ENCODE assay signal across 7 cellular contexts in genomic region chr10:119209736-119210355, GRCh38. TPM values are rescaled to one million over a fixed set of nuclear protein-coding genes. Genes with fewer than 3 reads are reported as not detected.
DNase-seq lines count a peak whose midpoint lies in the region; ATAC-seq and TF ChIP-seq lines count a peak whose summit lies in the region.

No MANE protein-coding gene starts in this region.

- ATAC-seq in GM18868 (IDR thresholded peaks at IDR 0.05; ENCODE audit: unreplicated experiment) (no peak), GM21619 (IDR thresholded peaks at IDR 0.05; ENCODE audit: unreplicated experiment) (no peak)

- H3K9ac ChIP-seq in SK-N-MC (ENCODE audit: insufficient read length) (peak overlapping the region; percentile 76), skeletal muscle tissue (ENCODE audit: low read depth in 1 of 3, low read length in 3 of 3) (peak overlapping the region in 2 of 3 donors; percentile 74 to 85)

- H3K36me3 ChIP-seq in SK-N-MC (ENCODE audit: insufficient read depth, low read length) (peaks cover 4% of the 10 kb centered on the region; the same call in 1 of the 2 replicates), skeletal muscle tissue (ENCODE audit: control insufficient read depth in 3 of 3, insufficient read depth in 3 of 3, low read length in 3 of 3) (peaks cover 0 to 2% (median 0%) of the 10 kb centered on the region in 3 donors)

- no peaks in the 10 kb centered on the region for H3K9me3 ChIP-seq in SK-N-MC (ENCODE audit: low read depth, low read length)
- H3K9me3 ChIP-seq in skeletal muscle tissue (ENCODE audit: control insufficient read depth in 3 of 3, low read length in 3 of 3) = no peaks in the 10 kb centered on the region

- H3K27ac ChIP-seq in SK-N-MC = peak overlapping the region; percentile 88
- peak overlapping the region; percentile 51 for H3K27ac ChIP-seq in skeletal muscle tissue (ENCODE audit: low read depth, low read length)

- TF ChIP-seq CTCF in GM12875 (IDR thresholded peaks at IDR 0.05; ENCODE audit: borderline replicate concordance, insufficient read depth, low read depth, low read length) = no peak
- TF ChIP-seq CTCF in fibroblast of the aortic adventitia (IDR thresholded peaks at IDR 0.05; ENCODE audit: insufficient read depth, low read length) = no peak

- H3K4me3 ChIP-seq in GM12875 (ENCODE audit: low read depth, low read length) = peak overlapping the region; percentile 83
- H3K4me3 ChIP-seq in SK-N-MC = peak overlapping the region; percentile 86
- peak overlapping the region; percentile 77 for H3K4me3 ChIP-seq in fibroblast of the aortic adventitia (ENCODE audit: low read depth, low read length)
- peak overlapping the region; percentile 75 to 88 (median 87) for H3K4me3 ChIP-seq in skeletal muscle tissue (ENCODE audit: low read length in 3 of 3)

- H3K27me3 ChIP-seq in skeletal muscle tissue (ENCODE audit: control insufficient read depth in 3 of 3, insufficient read depth in 3 of 3, low read length in 3 of 3) = no peaks in the 10 kb centered on the region

- DNase-seq in SK-N-MC (ENCODE audit: low read depth, low spot score) = no peak
- peak; percentile 59 for DNase-seq in fibroblast of the aortic adventitia (ENCODE audit: low read depth)
- no peak for DNase-seq in mesenteric fat pad (ENCODE audit: low spot score)

- H3K4me1 ChIP-seq in skeletal muscle tissue (ENCODE audit: control insufficient read depth in 3 of 3, insufficient read depth in 3 of 3, low read length in 3 of 3) = peaks cover 31 to 36% (median 34%) of the 10 kb centered on the region in 3 donors

RNA-seq across cellular contexts. Expression of gene GRK5, which starts 2.5 kb away (rescaled TPM):
- total RNA-seq in fibroblast of the aortic adventitia (ENCODE audit: low replicate concordance) (7.0 and 20.5 TPM in 2 replicates), skeletal muscle tissue (12.5 TPM), mesenteric fat pad (20.2 TPM)

RNA-seq across cellular contexts. Expression of gene PRDX3, which starts 31.2 kb away (rescaled TPM):
- total RNA-seq in fibroblast of the aortic adventitia (ENCODE audit: low replicate concordance) (67.0 and 189 TPM in 2 replicates), skeletal muscle tissue (89.2 TPM), mesenteric fat pad (141 TPM)

RNA-seq across cellular contexts. Expression of gene SFXN4, which starts 44.3 kb away (rescaled TPM):
- total RNA-seq in fibroblast of the aortic adventitia (ENCODE audit: low replicate concordance) (4.7 and 25.6 TPM in 2 replicates), skeletal muscle tissue (19.3 TPM), mesenteric fat pad (18.5 TPM)
